ENCODE assay signal across 6 cellular contexts in the genomic region with DNA sequence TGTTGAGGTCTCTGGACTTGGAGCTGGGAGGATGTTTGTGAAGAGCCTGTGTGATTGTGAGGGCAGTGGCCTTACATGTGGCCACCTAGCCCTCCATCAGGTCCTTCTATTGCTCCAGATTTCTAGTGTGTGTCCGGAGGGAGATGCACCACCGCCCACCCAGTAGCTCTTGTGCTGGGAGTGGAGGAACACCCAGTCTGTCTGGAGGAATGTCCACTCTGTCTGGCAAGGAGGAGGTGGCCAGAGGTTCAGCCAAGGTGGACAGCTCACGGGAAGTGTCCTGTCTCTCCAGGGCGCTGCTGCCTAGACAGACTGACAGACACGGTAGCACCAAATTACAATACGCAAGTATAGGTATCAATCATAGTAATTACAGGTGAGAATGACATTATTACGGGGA.
"Had no signal": no experiment of that assay in that cellular context is flagged by ENCODE, and none has a peak within 500 bp of the region (broad histone marks: within the 10 kb centered on the region; RNA-seq: fewer than 3 reads in every experiment).

No MANE protein-coding gene starts in this region.

- H3K27ac ChIP-seq: GM23248, HL-60 had no signal

- H3K9me3 ChIP-seq: HAP-1 had no signal

- H3K9ac ChIP-seq: GM23248 had no signal

- H3K4me3 ChIP-seq: GM23248, HAP-1 had no signal

- H2AFZ ChIP-seq: GM23248 had no signal

- DNase-seq: GM23248, GOT3, H7, HFFc6 had no signal
